Comparison of ENCODE assay signal across 30 cellular contexts in the genomic region with DNA sequence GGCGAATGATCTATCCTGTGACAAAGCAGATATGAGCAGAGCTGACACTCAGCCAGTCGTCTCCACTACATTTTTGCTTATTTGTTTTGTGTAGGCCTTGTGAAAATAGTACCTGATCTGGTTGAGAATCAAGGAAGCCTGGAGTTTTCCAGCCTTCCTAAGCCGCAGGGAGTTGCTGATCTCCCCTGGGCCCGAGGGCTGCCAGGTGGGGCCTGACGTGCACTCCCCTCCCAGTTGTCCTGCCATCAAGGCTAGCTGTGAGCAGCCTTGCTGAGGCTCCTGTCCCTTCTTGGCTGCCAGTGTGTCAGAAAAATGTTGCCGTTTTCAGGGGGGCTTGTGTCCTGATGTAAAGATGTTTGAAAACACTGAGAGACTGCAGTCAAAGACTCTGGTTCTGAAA.
"Had no signal": no experiment of that assay in that cellular context is flagged by ENCODE, and none has a peak within 500 bp of the region (broad histone marks: within the 10 kb centered on the region; RNA-seq: fewer than 3 reads in every experiment).

No MANE protein-coding gene starts in this region.

- H3K27me3 ChIP-seq: body of pancreas, cardiac muscle cell, colonic mucosa, dorsolateral prefrontal cortex, foreskin keratinocyte, gastrocnemius medialis, heart right ventricle had no signal

- DNase-seq: activated B cell treated with CpG ODN at 0.5 μM for 24 hours; activated CD4-positive, alpha-beta memory T cell treated with anti-CD3 and anti-CD28 coated beads for 36 hours; activated CD4-positive, alpha-beta T cell treated with anti-CD3 and anti-CD28 coated beads, Interleukin-2, amount 10 ng/mL, durations not matched to agents 24 days and 14 days; activated CD8-positive, alpha-beta memory T cell treated with anti-CD3 and anti-CD28 coated beads, Interleukin-2, amount 10 ng/mL, durations not matched to agents 7 days and 5 days; activated CD8-positive, alpha-beta memory T cell treated with anti-CD3 and anti-CD28 coated beads, Interleukin-2, amount 50 U/mL, for 4 hours; activated CD8-positive, alpha-beta T cell treated with anti-CD3 and anti-CD28 coated beads, Interleukin-2, amount 10 ng/mL, durations not matched to agents 7 days and 5 days; activated gamma-delta T cell; activated naive CD4-positive, alpha-beta T cell; activated naive CD4-positive, alpha-beta T cell treated with anti-CD3 and anti-CD28 coated beads, Interleukin-2, amount 10 ng/mL, durations not matched to agents 7 days and 5 days; activated naive CD8-positive, alpha-beta T cell treated with anti-CD3 and anti-CD28 coated beads, Interleukin-2, amount 10 ng/mL, durations not matched to agents 7 days and 5 days; activated T-cell treated with anti-CD3 and anti-CD28 coated beads, Interleukin-2, amount 50 U/mL, for 1 hour; activated T-cell treated with anti-CD3 and anti-CD28 coated beads, Interleukin-2, amount 50 U/mL, for 48 hours; body of pancreas; central memory CD4-positive, alpha-beta T cell; cerebellar nuclear complex; colonic mucosa; dorsolateral prefrontal cortex; effector memory CD4-positive, alpha-beta T cell; endodermal cell; foreskin keratinocyte; gastrocnemius medialis; heart right ventricle; T-helper 1 cell; T-helper 17 cell; T1000; WERI-Rb-1 had no signal

- H3K36me3 ChIP-seq: cardiac muscle cell, colonic mucosa had no signal

- H3K4me1 ChIP-seq: body of pancreas, colonic mucosa had no signal

- H3K4me3 ChIP-seq: body of pancreas, cardiac muscle cell, colonic mucosa, dorsolateral prefrontal cortex, gastrocnemius medialis, heart right ventricle had no signal

- H3K27ac ChIP-seq: body of pancreas, cardiac muscle cell, colonic mucosa, gastrocnemius medialis, heart right ventricle, WERI-Rb-1 had no signal

- H3K9me3 ChIP-seq: body of pancreas, colonic mucosa, gastrocnemius medialis, heart right ventricle had no signal

- ATAC-seq: activated CD4-positive, CD25-positive, alpha-beta regulatory T cell treated with anti-CD3 and anti-CD28 coated beads, Interleukin-2, amount 50 U/mL, for 24 hours; activated CD8-positive, alpha-beta memory T cell treated with anti-CD3 and anti-CD28 coated beads, Interleukin-2, amount 10 ng/mL, durations not matched to agents 7 days and 5 days; activated CD8-positive, alpha-beta T cell treated with anti-CD3 and anti-CD28 coated beads, Interleukin-2, amount 10 ng/mL, durations not matched to agents 7 days and 5 days; activated naive CD4-positive, alpha-beta T cell treated with anti-CD3 and anti-CD28 coated beads, Interleukin-2, amount 50 U/mL, for 72 hours; body of pancreas; esophagus mucosa; foreskin keratinocyte; gastrocnemius medialis; T-helper 17 cell had no signal
